10 cellular contexts compared by ENCODE assay signal in the genomic region with DNA sequence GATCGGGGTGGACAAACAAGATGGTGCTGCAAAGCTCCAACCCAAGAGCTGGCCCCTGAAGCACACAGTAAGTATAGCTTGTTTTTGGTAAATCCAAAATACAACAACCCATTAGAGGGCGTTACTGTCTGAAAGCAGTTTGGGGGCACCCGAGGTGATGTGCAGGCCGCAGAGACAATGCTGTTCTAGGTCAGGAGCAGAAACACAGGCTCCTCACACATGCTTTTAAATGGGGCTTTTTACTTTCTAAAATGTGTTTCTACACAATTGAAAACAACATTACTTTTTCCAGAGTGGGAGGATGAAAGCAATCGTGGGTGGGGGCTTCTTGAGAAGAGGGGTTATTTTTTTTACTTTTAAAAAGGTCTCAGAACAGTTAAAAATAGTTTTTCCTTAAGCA.
DNase-seq lines count a peak whose midpoint lies in the region; ATAC-seq, FAIRE-seq and TF ChIP-seq lines count a peak whose summit lies in the region.
"Had no signal": no experiment of that assay in that cellular context is flagged by ENCODE, and none has a peak within 500 bp of the region (broad histone marks: within the 10 kb centered on the region; RNA-seq: fewer than 3 reads in every experiment).

No MANE protein-coding gene starts in this region.

- peaks cover 61% of the 10 kb centered on the region for H3K4me1 Mint-ChIP-seq in activated CD4-positive, alpha-beta memory T cell treated with anti-CD3 and anti-CD28 coated beads for 36 hours (ENCODE audit: low read depth)
- peaks cover 25 to 55% of the 10 kb centered on the region in 2 donors for H3K4me1 Mint-ChIP-seq in stimulated activated naive B cell treated with anti-CD40 and anti-IgM and Interleukin-4, amounts not matched to agents 10 μg/mL and 1 μg/mL and 100 μg/mL, for 72 hours

- no peak overlapping the region for H2AK5ac ChIP-seq in H1 (ENCODE audit: low read depth, low read length)

- DNase-seq in NCI-H748 (lab: John Stamatoyannopoulos, UW; ENCODE audit: unreplicated experiment) (peak; percentile 7), NCI-H748 treated with DMSO at 0.1 percent for 48 hours (lab: John Stamatoyannopoulos, UW) (no peak), H1 (ENCODE audit: low read depth in 1 of 2, low spot score in 2 of 2) (no peak), HT-29 (ENCODE audit: low spot score) (no peak)
- DNase-seq in activated CD4-positive, alpha-beta memory T cell treated with anti-CD3 and anti-CD28 coated beads for 36 hours: peak; percentile 56
- DNase-seq in stimulated activated naive B cell treated with anti-CD40 and anti-IgM and Interleukin-4, amounts not matched to agents 10 μg/mL and 1 μg/mL and 100 μg/mL, for 72 hours: no peak
- DNase-seq: NCI-H146, T1000 had no signal

- H3K18ac ChIP-seq in H1 (ENCODE audit: extremely low read depth, low read length): no peak overlapping the region

- intact Hi-C loops in activated CD4-positive, alpha-beta memory T cell treated with anti-CD3 and anti-CD28 coated beads for 36 hours (cut with micrococcal nuclease): loop anchor here (5.0 kb wide), 1 partner anchor 87 kb away; no protein-coding TSS in a partner anchor

- peaks cover 8% of the 10 kb centered on the region for H3K36me3 Mint-ChIP-seq in activated CD4-positive, alpha-beta memory T cell treated with anti-CD3 and anti-CD28 coated beads for 36 hours
- peaks cover 2 to 5% of the 10 kb centered on the region in 2 donors for H3K36me3 Mint-ChIP-seq in stimulated activated naive B cell treated with anti-CD40 and anti-IgM and Interleukin-4, amounts not matched to agents 10 μg/mL and 1 μg/mL and 100 μg/mL, for 72 hours

- H3K23me2 ChIP-seq in H1 (ENCODE audit: low read depth, low read length): no peaks in the 10 kb centered on the region; the same call in 1 of the 2 replicates

- no peak for TF ChIP-seq POLR2A in H1 (IDR thresholded peaks at IDR 0.05; ENCODE audit: control extremely low read depth in 1 of 2, low read depth in 2 of 2, low read length in 2 of 2)

- H3K56ac ChIP-seq in H1 (replicated peaks; ENCODE audit: insufficient read length, low read depth, low read length): no peak overlapping the region

- no peak overlapping the region for H4K5ac ChIP-seq in H1 (ENCODE audit: insufficient read length, low read depth, low read length)

- H3K27ac Mint-ChIP-seq in activated CD4-positive, alpha-beta memory T cell treated with anti-CD3 and anti-CD28 coated beads for 36 hours: peak overlapping the region; percentile 79
- peak overlapping the region; percentile 90 for H3K27ac Mint-ChIP-seq in stimulated activated naive B cell treated with anti-CD40 and anti-IgM and Interleukin-4, amounts not matched to agents 10 μg/mL and 1 μg/mL and 100 μg/mL, for 72 hours

- no peaks in the 10 kb centered on the region for H4K20me1 ChIP-seq in H1 (replicated peaks in 1 of 2; ENCODE audit: control insufficient read depth in 1 of 2, insufficient read depth in 2 of 2, low read length in 2 of 2)

- peak overlapping the region; percentile 12; the same call in 1 of the 2 replicates for H2AFZ ChIP-seq in H1 (ENCODE audit: low read length)

- H3K9me3 ChIP-seq in H1 (ENCODE audit: insufficient read depth in 2 of 2, low read depth in 1 of 2, low read length in 1 of 2): peaks cover 0 to 5% of the 10 kb centered on the region in 2 experiments; a peak in 1 of 4 replicates

- no peaks in the 10 kb centered on the region for H3K36me3 ChIP-seq in H1 (ENCODE audit: control insufficient read depth in 2 of 4, insufficient read depth in 4 of 4, low read length in 3 of 4)

- H3K9ac ChIP-seq in H1 (replicated peaks in 1 of 4; ENCODE audit: extremely low read depth in 1 of 4, low read depth in 3 of 4, low read length in 3 of 4): no peak overlapping the region

- peak in 1 of 3 experiments; percentile 33; a peak in 1 of 4 replicates for TF ChIP-seq CTCF in H1 (IDR thresholded peaks at IDR 0.05; ENCODE audit: control extremely low read depth in 1 of 3, insufficient read depth in 1 of 3, low read depth in 1 of 3, low read length in 3 of 3)

- H3K79me2 ChIP-seq in H1 (ENCODE audit: control insufficient read depth in 1 of 2, insufficient read depth in 2 of 2, low read length in 2 of 2): no peaks in the 10 kb centered on the region

- H2BK20ac ChIP-seq in H1 (ENCODE audit: low read length): no peak overlapping the region

- no peak overlapping the region for H3K14ac ChIP-seq in H1 (ENCODE audit: insufficient read length)

- no peak overlapping the region for H3K4me3 ChIP-seq in H1 (ENCODE audit: extremely low read depth in 1 of 4, insufficient read depth in 2 of 4, low read depth in 3 of 4, low read length in 4 of 4)

- no peaks in the 10 kb centered on the region for H3K27me3 ChIP-seq in H1 (replicated peaks in 1 of 4; ENCODE audit: control insufficient read depth in 3 of 4, extremely low read depth in 1 of 4, insufficient read depth in 3 of 4, low read length in 3 of 4)

- POLR2A ChIA-PET in activated CD4-positive, alpha-beta memory T cell treated with anti-CD3 and anti-CD28 coated beads for 36 hours (lab: Charles Lee): no interaction called here
- POLR2A ChIA-PET in H1 (lab: Charles Lee; ENCODE audit: partially characterized antibody): no interaction called here

- WGBS in H1 (ENCODE audit: extremely low coverage in 1 of 2, insufficient coverage in 1 of 2, insufficient read length in 1 of 2, insufficient replicate concordance in 2 of 2, low coverage in 1 of 2, low lambda C conversion rate in 2 of 2, missing lambda C conversion rate in 1 of 2), 2 experiments: 86% methylated on average over 5 of the region's 5 CpGs; no CpG with 5 or more reads in 1 of the 2 experiments

- H4K8ac ChIP-seq in H1 (ENCODE audit: extremely low read depth, insufficient read depth, low read length): no peak overlapping the region

- H2BK12ac ChIP-seq in H1 (ENCODE audit: low read depth, low read length): no peak overlapping the region

- H2BK5ac ChIP-seq in H1 (ENCODE audit: low read depth, low read length): no peak overlapping the region

- TF ChIP-seq RAD21 in H1 (IDR thresholded peaks at IDR 0.05 in 1 of 2, conservative IDR thresholded peaks at IDR 0.05 in 1 of 2; ENCODE audit: low read depth in 2 of 2, low read length in 2 of 2): peak; percentile 35 to 52; a peak in 3 of 4 replicates

- peak overlapping the region; percentile 70 for H3K4me3 Mint-ChIP-seq in activated CD4-positive, alpha-beta memory T cell treated with anti-CD3 and anti-CD28 coated beads for 36 hours
- peak overlapping the region; percentile 50 to 59 for H3K4me3 Mint-ChIP-seq in stimulated activated naive B cell treated with anti-CD40 and anti-IgM and Interleukin-4, amounts not matched to agents 10 μg/mL and 1 μg/mL and 100 μg/mL, for 72 hours

- H3K9me3 Mint-ChIP-seq in activated CD4-positive, alpha-beta memory T cell treated with anti-CD3 and anti-CD28 coated beads for 36 hours: peaks cover 11% of the 10 kb centered on the region
- H3K9me3 Mint-ChIP-seq in stimulated activated naive B cell treated with anti-CD40 and anti-IgM and Interleukin-4, amounts not matched to agents 10 μg/mL and 1 μg/mL and 100 μg/mL, for 72 hours: peaks cover 0 to 4% of the 10 kb centered on the region in 2 donors

- CTCF ChIA-PET in activated CD4-positive, alpha-beta memory T cell treated with anti-CD3 and anti-CD28 coated beads for 36 hours (lab: Charles Lee): interaction anchor here (0.8 kb wide), 1 partner anchor 23 kb away, joined by 3 read pairs; no protein-coding TSS in a partner anchor
- CTCF ChIA-PET in H1 (lab: Charles Lee; ENCODE audit: partially characterized antibody): interaction anchor here (0.7 to 1.4 kb wide), 3 partner anchors 17 to 77 kb away, joined by 3 read pairs; no protein-coding TSS in a partner anchor

- ATAC-seq in stimulated activated naive B cell treated with anti-CD40 and anti-IgM and Interleukin-4, amounts not matched to agents 10 μg/mL and 1 μg/mL and 100 μg/mL, for 72 hours (replicated peaks): peak; percentile 50 to 66
- no peak for ATAC-seq in GM18861 (IDR thresholded peaks at IDR 0.05; ENCODE audit: unreplicated experiment)
- ATAC-seq in HG03439 (IDR thresholded peaks at IDR 0.05; ENCODE audit: unreplicated experiment): no peak

- H2BK120ac ChIP-seq in H1 (replicated peaks; ENCODE audit: low read depth, low read length): no peak overlapping the region

- no peaks in the 10 kb centered on the region for H3K79me1 ChIP-seq in H1 (ENCODE audit: low read depth, low read length)

- FAIRE-seq in H1 (lab: Jason Lieb, UNC): no peak

- H3K4me1 ChIP-seq in H1 (replicated peaks in 1 of 4; ENCODE audit: control insufficient read depth in 3 of 4, insufficient read depth in 4 of 4, low read length in 3 of 4): peaks cover 0 to 3% (median 0%) of the 10 kb centered on the region in 4 experiments; a peak in 1 of 7 replicates

- no peak overlapping the region for H3K4me2 ChIP-seq in H1 (ENCODE audit: insufficient read depth in 1 of 2, low read depth in 2 of 2, low read length in 2 of 2)

- no peaks in the 10 kb centered on the region for H3K27me3 Mint-ChIP-seq in activated CD4-positive, alpha-beta memory T cell treated with anti-CD3 and anti-CD28 coated beads for 36 hours
- H3K27me3 Mint-ChIP-seq in stimulated activated naive B cell treated with anti-CD40 and anti-IgM and Interleukin-4, amounts not matched to agents 10 μg/mL and 1 μg/mL and 100 μg/mL, for 72 hours: no peaks in the 10 kb centered on the region

- H3K27ac ChIP-seq in H1 (ENCODE audit: low read depth, low read length): no peak overlapping the region

- H4K91ac ChIP-seq in H1 (replicated peaks; ENCODE audit: insufficient read length, low read length): no peak overlapping the region

- no peak overlapping the region for H2BK15ac ChIP-seq in H1 (ENCODE audit: low read length)

- no peak for TF ChIP-seq EP300 in H1 (IDR thresholded peaks at IDR 0.05; ENCODE audit: borderline replicate concordance in 1 of 2, low read depth in 2 of 2, low read length in 2 of 2)

- H3K23ac ChIP-seq in H1 (ENCODE audit: insufficient read length): no peak overlapping the region

- no peak overlapping the region for H3K4ac ChIP-seq in H1 (replicated peaks; ENCODE audit: insufficient read length, low read depth, low read length)

TF ChIP-seq in H1, 55 proteins besides CTCF, POLR2A, EP300 and RAD21 (continues in another document):
- no peak for TF ChIP-seq JUN (IDR thresholded peaks at IDR 0.05; ENCODE audit: low read depth, low read length)
- TF ChIP-seq CHD2 (IDR thresholded peaks at IDR 0.05; ENCODE audit: low read length): no peak
- TF ChIP-seq ASH2L (IDR thresholded peaks at IDR 0.05; ENCODE audit: low read length): no peak
- TF ChIP-seq EGR1 (IDR thresholded peaks at IDR 0.05; ENCODE audit: borderline replicate concordance, low read depth, low read length): no peak
- TF ChIP-seq JUND (IDR thresholded peaks at IDR 0.05; ENCODE audit: low read length): no peak
- 0 out of 2 replicates have a peak, but pooled peaks have one; percentile 20 for TF ChIP-seq RXRA (IDR thresholded peaks at IDR 0.05; ENCODE audit: insufficient read depth, low read depth, low read length)
- 0 out of 2 replicates have a peak, but pooled peaks have one; percentile 28 for TF ChIP-seq YY1 (IDR thresholded peaks at IDR 0.05; ENCODE audit: low read depth, low read length)
- TF ChIP-seq MAFK (IDR thresholded peaks at IDR 0.05; ENCODE audit: low read depth, low read length): no peak
- no peak for TF ChIP-seq ZNF274 (IDR thresholded peaks at IDR 0.05; ENCODE audit: borderline replicate concordance, extremely low read depth, low read length)
- TF ChIP-seq CREB1 (IDR thresholded peaks at IDR 0.05): no peak
- TF ChIP-seq SIX5 (IDR thresholded peaks at IDR 0.05; ENCODE audit: low read depth, low read length): no peak

Comparison
In these comparisons a context has a peak if more than half of its experiments do, and no peak if none do; other contexts are left out.
1. DNase-seq: peak in NCI-H748 (single experiment) and activated CD4-positive, alpha-beta memory T cell treated with anti-CD3 and anti-CD28 coated beads for 36 hours (single experiment); none in NCI-H748 treated with DMSO at 0.1 percent for 48 hours (single experiment), H1 (0 of 2), stimulated activated naive B cell treated with anti-CD40 and anti-IgM and Interleukin-4, amounts not matched to agents 10 μg/mL and 1 μg/mL and 100 μg/mL, for 72 hours (single experiment) and HT-29 (single experiment).
2. ATAC-seq: peak in stimulated activated naive B cell treated with anti-CD40 and anti-IgM and Interleukin-4, amounts not matched to agents 10 μg/mL and 1 μg/mL and 100 μg/mL, for 72 hours (2 of 2); none in GM18861 (single experiment) and HG03439 (single experiment).